Comparison of ENCODE assay signal across 9 cellular contexts in the genomic region with DNA sequence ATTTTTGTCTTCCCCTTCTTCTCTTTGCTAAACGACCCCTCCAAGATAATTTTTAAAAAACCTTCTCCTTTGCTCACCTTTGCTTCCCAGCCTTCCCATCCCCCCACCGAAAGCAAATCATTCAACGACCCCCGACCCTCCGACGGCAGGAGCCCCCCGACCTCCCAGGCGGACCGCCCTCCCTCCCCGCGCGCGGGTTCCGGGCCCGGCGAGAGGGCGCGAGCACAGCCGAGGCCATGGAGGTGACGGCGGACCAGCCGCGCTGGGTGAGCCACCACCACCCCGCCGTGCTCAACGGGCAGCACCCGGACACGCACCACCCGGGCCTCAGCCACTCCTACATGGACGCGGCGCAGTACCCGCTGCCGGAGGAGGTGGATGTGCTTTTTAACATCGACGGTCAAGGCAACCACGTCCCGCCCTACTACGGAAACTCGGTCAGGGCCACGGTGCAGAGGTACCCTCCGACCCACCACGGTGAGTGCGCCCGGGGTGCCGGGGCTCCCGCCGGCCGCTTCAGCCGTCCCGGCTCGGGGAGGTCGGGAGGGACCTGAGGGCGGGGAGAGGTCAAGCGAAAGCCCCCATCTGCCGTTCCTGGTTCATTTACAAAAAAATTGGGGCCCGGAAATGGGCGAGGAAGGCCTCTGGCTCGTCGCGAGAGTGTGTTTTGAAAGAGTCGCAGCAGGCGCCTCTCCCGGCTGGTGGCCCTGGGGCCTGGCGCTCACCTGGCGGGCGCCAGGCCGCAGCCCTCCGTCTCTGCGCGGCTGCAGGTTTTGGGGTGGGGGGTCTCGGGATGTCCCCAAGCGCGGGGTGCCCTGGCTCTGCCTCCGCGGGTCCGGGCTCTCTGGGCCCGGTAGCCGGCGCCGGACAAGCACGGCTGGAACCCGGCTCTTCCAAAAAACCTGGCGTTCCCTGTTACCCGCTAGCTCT. TPM values are rescaled to one million over a fixed set of nuclear protein-coding genes. Genes with fewer than 3 reads are reported as not detected.
DNase-seq lines count a peak whose midpoint lies in the region; ATAC-seq and TF ChIP-seq lines count a peak whose summit lies in the region.
"Had no signal": no experiment of that assay in that cellular context is flagged by ENCODE, and none has a peak within 500 bp of the region (broad histone marks: within the 10 kb centered on the region; RNA-seq: fewer than 3 reads in every experiment).

No MANE protein-coding gene starts in this region.

- H3K27me3 ChIP-seq in Caco-2 (replicated peaks; ENCODE audit: control insufficient read depth, insufficient read depth, low read length) (no peaks in the 10 kb centered on the region), Peyer's patch (peaks cover 0 to 53% of the 10 kb centered on the region in 2 donors), neuronal stem cell (ENCODE audit: control insufficient read depth in 3 of 3, insufficient read depth in 3 of 3, low read depth in 1 of 3, low read length in 3 of 3) (peaks cover 46 to 97% (median 90%) of the 10 kb centered on the region in 3 experiments)

- H2AFZ ChIP-seq in neuronal stem cell (ENCODE audit: low read length) = peak overlapping the region; percentile 45

- no peak overlapping the region for H3K14ac ChIP-seq in neuronal stem cell (ENCODE audit: low read length)

- H3K27ac Mint-ChIP-seq in Caco-2 (ENCODE audit: unreplicated experiment) = peak overlapping the region; percentile 87

- H3K23ac ChIP-seq in neuronal stem cell (ENCODE audit: low read depth, low read length, poor library complexity) = peak overlapping the region; percentile 82

- H3K79me1 ChIP-seq in neuronal stem cell (ENCODE audit: low read depth, low read length) = no peaks in the 10 kb centered on the region

- CTCF ChIA-PET in Caco-2 (lab: Charles Lee) = no interaction called here

- no peak overlapping the region for H2BK5ac ChIP-seq in neuronal stem cell (ENCODE audit: low read length)

- ATAC-seq in GM18907 (IDR thresholded peaks at IDR 0.05; ENCODE audit: unreplicated experiment) = no peak
- ATAC-seq: pancreas had no signal

- no peak for TF ChIP-seq POLR2A in Peyer's patch (IDR thresholded peaks at IDR 0.05)

- no peaks in the 10 kb centered on the region for H3K9me3 ChIP-seq in Caco-2
- H3K9me3 ChIP-seq in Peyer's patch = peaks cover 0 to 4% (median 0%) of the 10 kb centered on the region in 4 donors
- no peaks in the 10 kb centered on the region for H3K9me3 ChIP-seq in neuronal stem cell (replicated peaks in 1 of 2; ENCODE audit: control insufficient read depth in 2 of 2, insufficient read depth in 1 of 2, low read depth in 1 of 2, low read length in 2 of 2)
- H3K9me3 ChIP-seq: pancreas had no signal

- no TSS peak for BruUV-seq in Caco-2 (replicated peaks; lab: Mats Ljungman, UMichigan)

- H4K8ac ChIP-seq in neuronal stem cell (ENCODE audit: low read depth, low read length) = no peak overlapping the region

- H3K27me3 Mint-ChIP-seq in Caco-2 (ENCODE audit: insufficient read depth, unreplicated experiment) = no peaks in the 10 kb centered on the region

- peak overlapping the region; percentile 86 for H3K18ac ChIP-seq in neuronal stem cell (ENCODE audit: low read length)

- H2BK120ac ChIP-seq in neuronal stem cell (ENCODE audit: low read depth, low read length) = peak overlapping the region; percentile 48

- no peak overlapping the region for H3K4me2 ChIP-seq in neuronal stem cell (ENCODE audit: insufficient read depth, low read length, poor library complexity, severe bottlenecking)

- no peak overlapping the region for H3K4ac ChIP-seq in neuronal stem cell (ENCODE audit: low read length)

- H3K4me1 ChIP-seq in Caco-2 = peaks cover 27% of the 10 kb centered on the region
- peaks cover 0 to 51% (median 20%) of the 10 kb centered on the region in 4 donors for H3K4me1 ChIP-seq in Peyer's patch
- H3K4me1 ChIP-seq in neuronal stem cell (ENCODE audit: control insufficient read depth in 2 of 2, insufficient read depth in 1 of 2, low read depth in 1 of 2, low read length in 2 of 2) = peaks cover 12 to 13% of the 10 kb centered on the region in 2 donors

- H3K36me3 ChIP-seq in Caco-2 (ENCODE audit: control insufficient read depth, insufficient read depth, low read length) (no peaks in the 10 kb centered on the region; the same call in none of the 2 replicates), Peyer's patch (no peaks in the 10 kb centered on the region), neuronal stem cell (replicated peaks in 1 of 2; ENCODE audit: control insufficient read depth in 2 of 2, insufficient read depth in 2 of 2, low read length in 2 of 2) (no peaks in the 10 kb centered on the region)
- H3K36me3 ChIP-seq: pancreas had no signal

- peak overlapping the region; percentile 61 to 78 (median 70) for H3K27ac ChIP-seq in Peyer's patch
- H3K27ac ChIP-seq in epithelial cell of prostate = peak overlapping the region; percentile 92
- H3K27ac ChIP-seq in neuronal stem cell (replicated peaks; ENCODE audit: low read length) = no peak overlapping the region
- H3K27ac ChIP-seq: pancreas had no signal

- POLR2A ChIA-PET in Caco-2 (lab: Charles Lee) = interaction anchor here (0.5 kb wide), 1 partner anchor 77 kb away, joined by 4 read pairs; no protein-coding TSS in a partner anchor

- H2BK12ac ChIP-seq in neuronal stem cell (ENCODE audit: low read length) = no peak overlapping the region

- H3K9ac ChIP-seq in neuronal stem cell (ENCODE audit: low read depth, low read length, poor library complexity) = peak overlapping the region; percentile 56

- peak overlapping the region; percentile 72 for H2BK15ac ChIP-seq in neuronal stem cell (ENCODE audit: low read length)

- peaks cover 36% of the 10 kb centered on the region for H3K4me1 Mint-ChIP-seq in Caco-2 (ENCODE audit: low read depth, unreplicated experiment)

- DNase-seq in Caco-2 (no peak), Peyer's patch (no peak), epithelial cell of prostate (ENCODE audit: low read depth, low spot score) (no peak), neuronal stem cell (ENCODE audit: low spot score) (peak; percentile 9), mucosa of gallbladder (ENCODE audit: low spot score) (no peak), midbrain (lab: John Stamatoyannopoulos, UW) (no peak), NCI-H2196 treated with DMSO at 0.1 percent for 48 hours (lab: John Stamatoyannopoulos, UW; ENCODE audit: unreplicated experiment) (no peak)
- DNase-seq: pancreas had no signal

- no CpG with 5 or more reads among the region's 85 CpGs for WGBS in neuronal stem cell (ENCODE audit: extremely low coverage in 2 of 2, insufficient read length in 2 of 2, insufficient replicate concordance in 1 of 2), 2 donors

- peak overlapping the region; percentile 87 for H3K4me3 Mint-ChIP-seq in Caco-2 (ENCODE audit: unreplicated experiment)

- peaks cover 64% of the 10 kb centered on the region for H3K36me3 Mint-ChIP-seq in Caco-2 (ENCODE audit: insufficient read depth, unreplicated experiment)

- TF ChIP-seq CTCF in Caco-2 (IDR thresholded peaks at IDR 0.05; ENCODE audit: insufficient read depth in 1 of 2, low read depth in 1 of 2, low read length in 1 of 2, severe bottlenecking in 1 of 2, unreplicated experiment in 1 of 2) (no peak), Peyer's patch (IDR thresholded peaks at IDR 0.05) (no peak)

- no peaks in the 10 kb centered on the region for H3K9me3 Mint-ChIP-seq in Caco-2 (ENCODE audit: unreplicated experiment)

- H2AK5ac ChIP-seq in neuronal stem cell (ENCODE audit: low read depth, low read length) = peak overlapping the region; percentile 72

- H3K4me3 ChIP-seq in Caco-2 (ENCODE audit: low read depth, low read length) (no peak overlapping the region), Peyer's patch (peak overlapping the region; percentile 36 to 65 (median 48)), neuronal stem cell (ENCODE audit: low read length in 2 of 2) (peak overlapping the region in 1 of 2 donors; percentile 41)

- H4K91ac ChIP-seq in neuronal stem cell (ENCODE audit: low read depth, low read length, poor library complexity) = no peak overlapping the region

- intact Hi-C loops in Caco-2 (cut with micrococcal nuclease; ENCODE audit: unreplicated experiment) = loop anchor here (10.0 kb wide), 1 partner anchor 1249 kb away; no protein-coding TSS in a partner anchor

RNA-seq across cellular contexts. Expression of a gene that starts 1.2 kb away (rescaled TPM):
- total RNA-seq in Caco-2 (2022) (27.7 and 32.0 TPM in 2 replicates), Peyer's patch (1 to 10 TPM in 2 of 4 donors, under 1 TPM in 1, not detected in 1; 0.80 to 5.8 (median 1.4) TPM), mucosa of gallbladder (1.5 TPM)
- 0.33 TPM for polyA plus RNA-seq in neuronal stem cell (2013, experiment 1 of 2)
- polyA plus RNA-seq in neuronal stem cell (2013, experiment 2 of 2) = 0.40 TPM
